ENCODE assay signal across 1 cellular context in genomic region chr1:10155087-10155712, GRCh38.
TF ChIP-seq lines count a peak whose summit lies in the region.

No MANE protein-coding gene starts in this region.

TF ChIP-seq in IMR-90, 13 proteins besides CTCF, POLR2A, EP300 and RAD21:
- no peak for TF ChIP-seq USF2 (IDR thresholded peaks at IDR 0.05; ENCODE audit: low read depth, low read length)
